In genomic region chr2:237556773-237557632, GRCh38 we compare ENCODE assay signal across 9 cellular contexts. TPM values are rescaled to one million over a fixed set of nuclear protein-coding genes. Genes with fewer than 3 reads are reported as not detected.
A peak's percentile ranks its signal among the peaks of the same experiment; 100 is the strongest.
DNase-seq lines count a peak whose midpoint lies in the region; ATAC-seq and TF ChIP-seq lines count a peak whose summit lies in the region.
"Had no signal": no experiment of that assay in that cellular context is flagged by ENCODE, and none has a peak within 500 bp of the region (broad histone marks: within the 10 kb centered on the region; RNA-seq: fewer than 3 reads in every experiment).

No MANE protein-coding gene starts in this region.

- peaks cover 5% of the 10 kb centered on the region for H3K9me3 ChIP-seq in A673 (ENCODE audit: low read depth, low read length, poor library complexity, severe bottlenecking)

- no peak overlapping the region for H3K4me3 Mint-ChIP-seq in activated naive CD4-positive, alpha-beta T cell treated with anti-CD3 and anti-CD28 coated beads for 36 hours

- TF ChIP-seq CTCF in A673 (conservative IDR thresholded peaks at IDR 0.05; ENCODE audit: low read depth, low read length): no peak

- H3K36me3 ChIP-seq in A673 (ENCODE audit: insufficient read depth, low read length, poor library complexity, severe bottlenecking): no peaks in the 10 kb centered on the region

- peaks cover 7% of the 10 kb centered on the region for H3K27me3 Mint-ChIP-seq in activated naive CD4-positive, alpha-beta T cell treated with anti-CD3 and anti-CD28 coated beads for 36 hours (ENCODE audit: low read depth)

- H3K27ac ChIP-seq in A673 (ENCODE audit: low read depth, low read length, poor library complexity, severe bottlenecking): no peak overlapping the region

- no peaks in the 10 kb centered on the region for H3K36me3 Mint-ChIP-seq in activated naive CD4-positive, alpha-beta T cell treated with anti-CD3 and anti-CD28 coated beads for 36 hours (ENCODE audit: low read depth)

- intact Hi-C loops in activated naive CD4-positive, alpha-beta T cell treated with anti-CD3 and anti-CD28 coated beads for 36 hours (cut with micrococcal nuclease): loop anchor here (1.0 to 5.0 kb wide), 4 partner anchors 15 to 405 kb away; no protein-coding TSS in a partner anchor
- intact Hi-C loops in A673 (cut with micrococcal nuclease; ENCODE audit: unreplicated experiment): no loop called here

- CTCF ChIA-PET in activated naive CD4-positive, alpha-beta T cell treated with anti-CD3 and anti-CD28 coated beads for 36 hours (lab: Charles Lee): interaction anchor here (1.0 to 2.2 kb wide), 3 partner anchors 17 to 45 kb away, joined by 3 to 13 read pairs (median 13); no protein-coding TSS in a partner anchor
- CTCF ChIA-PET in A673 (lab: Charles Lee): no interaction called here

- no peaks in the 10 kb centered on the region for H3K4me1 ChIP-seq in A673 (ENCODE audit: insufficient read depth, low read length, poor library complexity, severe bottlenecking)

- ATAC-seq in GM19452 (IDR thresholded peaks at IDR 0.05; ENCODE audit: unreplicated experiment) (peak; percentile 89), HG03135 (IDR thresholded peaks at IDR 0.05; ENCODE audit: unreplicated experiment) (peak; percentile 81)

- H3K9me3 Mint-ChIP-seq in activated naive CD4-positive, alpha-beta T cell treated with anti-CD3 and anti-CD28 coated beads for 36 hours: peaks cover 10% of the 10 kb centered on the region

- peaks cover 17% of the 10 kb centered on the region for H3K27me3 ChIP-seq in A673 (replicated peaks; ENCODE audit: insufficient read depth, low read depth, low read length, poor library complexity)

- H3K4me1 Mint-ChIP-seq in activated naive CD4-positive, alpha-beta T cell treated with anti-CD3 and anti-CD28 coated beads for 36 hours (ENCODE audit: low read depth): peaks cover 13% of the 10 kb centered on the region

- POLR2A ChIA-PET in A673 (lab: Charles Lee; ENCODE audit: low non-redundant PET): no interaction called here

- no peak overlapping the region for H3K4me3 ChIP-seq in A673 (ENCODE audit: low read depth, low read length, poor library complexity, severe bottlenecking)

- peak; percentile 27 for DNase-seq in EH (ENCODE audit: low read depth)
- peak; percentile 81 for DNase-seq in activated naive CD4-positive, alpha-beta T cell treated with anti-CD3 and anti-CD28 coated beads for 36 hours
- DNase-seq in T1000 (lab: John Stamatoyannopoulos, UW): no peak
- DNase-seq in DMS114 treated with DMSO at 0.1 percent for 48 hours (lab: John Stamatoyannopoulos, UW; ENCODE audit: unreplicated experiment): no peak
- no peak for DNase-seq in A673 (ENCODE audit: low spot score)
- DNase-seq in GDM1 (lab: John Stamatoyannopoulos, UW): no peak
- DNase-seq: CD8-positive, alpha-beta memory T cell had no signal

- no TSS peak for BruUV-seq in A673 (replicated peaks; lab: Mats Ljungman, UMichigan)

- H3K27ac Mint-ChIP-seq in activated naive CD4-positive, alpha-beta T cell treated with anti-CD3 and anti-CD28 coated beads for 36 hours: peak overlapping the region; percentile 62
- H3K27ac Mint-ChIP-seq: CD8-positive, alpha-beta memory T cell had no signal

RNA-seq across cellular contexts. Expression of gene PRLH, which starts 9.4 kb away (rescaled TPM):
- not detected for total RNA-seq in activated naive CD4-positive, alpha-beta T cell treated with anti-CD3 and anti-CD28 coated beads for 36 hours
- not detected in 2 replicates for total RNA-seq in A673 (2021)
- total RNA-seq: CD8-positive, alpha-beta memory T cell had no signal

RNA-seq across cellular contexts. Expression of gene RAB17, which starts 33.5 kb away (rescaled TPM):
- not detected for total RNA-seq in activated naive CD4-positive, alpha-beta T cell treated with anti-CD3 and anti-CD28 coated beads for 36 hours
- 0.62 TPM in 1 of 2 replicates, not detected in the other for total RNA-seq in A673 (2021)
- total RNA-seq: CD8-positive, alpha-beta memory T cell had no signal

Comparison
In these comparisons a context has a peak if more than half of its experiments do, and no peak if none do; other contexts are left out.
1. DNase-seq: peak in EH (single experiment) and activated naive CD4-positive, alpha-beta T cell treated with anti-CD3 and anti-CD28 coated beads for 36 hours (single experiment); none in T1000 (single experiment), DMS114 treated with DMSO at 0.1 percent for 48 hours (single experiment), A673 (single experiment) and GDM1 (single experiment).